Comparison of ENCODE assay signal across 1 cellular context in the genomic region with DNA sequence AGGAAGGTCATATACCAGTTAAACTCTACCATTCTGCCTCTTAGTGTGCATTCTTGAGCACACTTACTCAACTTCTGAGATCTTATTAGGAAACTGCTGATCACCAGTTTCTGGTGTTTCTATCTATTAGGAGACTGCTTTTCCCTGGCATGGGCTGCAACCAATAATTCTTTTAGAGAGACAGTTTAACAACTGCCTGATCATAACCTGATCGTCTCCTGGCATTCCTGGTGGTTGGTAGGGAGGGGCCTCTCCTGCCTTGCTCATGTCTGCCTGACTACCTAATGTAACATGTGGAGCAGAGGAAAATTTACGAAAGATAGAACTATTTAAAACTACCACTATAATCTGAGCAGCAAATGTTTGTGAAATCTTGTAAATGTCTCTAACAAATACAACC.
TF ChIP-seq lines count a peak whose summit lies in the region.

No MANE protein-coding gene starts in this region.

TF ChIP-seq in H1, 55 proteins besides CTCF, POLR2A, EP300 and RAD21:
- TF ChIP-seq CBX8 (IDR thresholded peaks at IDR 0.05; ENCODE audit: borderline replicate concordance, low read depth, low read length): no peak
- TF ChIP-seq GABPA (IDR thresholded peaks at IDR 0.05; ENCODE audit: borderline replicate concordance, insufficient read depth, low read length): no peak
- no peak for TF ChIP-seq MAFK (IDR thresholded peaks at IDR 0.05; ENCODE audit: low read depth, low read length)
- TF ChIP-seq KDM1A (IDR thresholded peaks at IDR 0.05; ENCODE audit: borderline replicate concordance, low read length): no peak
- no peak for TF ChIP-seq EZH2 (IDR thresholded peaks at IDR 0.05; ENCODE audit: low read depth, low read length, severe bottlenecking)
- no peak for TF ChIP-seq HDAC2 (IDR thresholded peaks at IDR 0.05; ENCODE audit: borderline replicate concordance in 1 of 2, low read depth in 2 of 2, low read length in 2 of 2)
- TF ChIP-seq SAP30 (IDR thresholded peaks at IDR 0.05; ENCODE audit: insufficient read depth, insufficient replicate concordance, low read length): no peak
- TF ChIP-seq JUN (IDR thresholded peaks at IDR 0.05; ENCODE audit: low read depth, low read length): no peak
- no peak for TF ChIP-seq ASH2L (IDR thresholded peaks at IDR 0.05; ENCODE audit: low read length)
- TF ChIP-seq YY1 (IDR thresholded peaks at IDR 0.05; ENCODE audit: low read depth, low read length): no peak
- TF ChIP-seq, protein P1, sequence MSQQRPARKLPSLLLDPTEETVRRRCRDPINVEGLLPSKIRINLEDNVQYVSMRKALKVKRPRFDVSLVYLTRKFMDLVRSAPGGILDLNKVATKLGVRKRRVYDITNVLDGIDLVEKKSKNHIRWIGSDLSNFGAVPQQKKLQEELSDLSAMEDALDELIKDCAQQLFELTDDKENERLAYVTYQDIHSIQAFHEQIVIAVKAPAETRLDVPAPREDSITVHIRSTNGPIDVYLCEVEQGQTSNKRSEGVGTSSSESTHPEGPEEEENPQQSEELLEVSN (IDR thresholded peaks at IDR 0.05): no peak
- TF ChIP-seq FOSL1 (IDR thresholded peaks at IDR 0.05; ENCODE audit: insufficient read depth, low read depth, low read length): no peak
- no peak for TF ChIP-seq CHD2 (IDR thresholded peaks at IDR 0.05; ENCODE audit: low read length)
- no peak for TF ChIP-seq BRCA1 (IDR thresholded peaks at IDR 0.05; ENCODE audit: low read depth, low read length)
